ENCODE assay signal across 10 cellular contexts in genomic region chr5:179837076-179838011, GRCh38. TPM values are rescaled to one million over a fixed set of nuclear protein-coding genes. Genes with fewer than 3 reads are reported as not detected.
DNase-seq lines count a peak whose midpoint lies in the region; ATAC-seq, FAIRE-seq and TF ChIP-seq lines count a peak whose summit lies in the region.
"Had no signal": no experiment of that assay in that cellular context is flagged by ENCODE, and none has a peak within 500 bp of the region (broad histone marks: within the 10 kb centered on the region; RNA-seq: fewer than 3 reads in every experiment).

No MANE protein-coding gene starts in this region.

- H4K20me1 ChIP-seq in K562 (replicated peaks; ENCODE audit: control insufficient read depth, insufficient read depth, low read length), result peaks cover 4% of the 10 kb centered on the region; the same call in 1 of the 2 replicates

- H3K9me1 ChIP-seq in K562 (ENCODE audit: control insufficient read depth, insufficient read depth, low read length), result no peaks in the 10 kb centered on the region

- ATAC-seq in K562, result peak; percentile 15

- H3K27me3 ChIP-seq in K562 (ENCODE audit: control insufficient read depth in 2 of 2, insufficient read depth in 2 of 2, low read length in 2 of 2), result no peaks in the 10 kb centered on the region
- no peaks in the 10 kb centered on the region for H3K27me3 ChIP-seq in liver (ENCODE audit: control insufficient read depth in 4 of 4, insufficient read depth in 4 of 4, low read length in 3 of 4)
- H3K27me3 ChIP-seq: pancreas had no signal

- H3K4me1 Mint-ChIP-seq in activated naive CD4-positive, alpha-beta T cell treated with anti-CD3 and anti-CD28 coated beads, Interleukin-2, amount 50 U/mL, for 24 hours, result peaks cover 18% of the 10 kb centered on the region
- peaks cover 4% of the 10 kb centered on the region for H3K4me1 Mint-ChIP-seq in type B pancreatic cell (ENCODE audit: unreplicated experiment)

- H3K4me2 ChIP-seq in K562 (ENCODE audit: insufficient read depth, low read length), result no peak overlapping the region

- H3K4me3 ChIP-seq in K562 (no peak overlapping the region), liver (ENCODE audit: low read depth in 1 of 3, low read length in 3 of 3) (no peak overlapping the region), lower leg skin (ENCODE audit: low read depth, poor library complexity, severe bottlenecking) (no peak overlapping the region)
- H3K4me3 ChIP-seq: pancreas had no signal

- no peaks in the 10 kb centered on the region; the same call in 2 of the 3 replicates for H3K79me2 ChIP-seq in K562 (ENCODE audit: control insufficient read depth, insufficient read depth, low read length)

- H2AFZ ChIP-seq in K562 (ENCODE audit: low read depth, low read length), result no peak overlapping the region

- no peak for TF ChIP-seq EP300 in K562 (IDR thresholded peaks at IDR 0.05; ENCODE audit: low read length)

- TF ChIP-seq RAD21 in K562 (CRISPR knock-in tag; conservative IDR thresholded peaks at IDR 0.05 in 1 of 2, IDR thresholded peaks at IDR 0.05 in 1 of 2), result 0 out of 4 replicates have a peak, but pooled peaks of 1 of the 2 experiments have one; percentile 3
- no peak for TF ChIP-seq RAD21 in liver (IDR thresholded peaks at IDR 0.05)

- in situ Hi-C loops in K562 (cut with MboI), result no loop called here

- no peak for DNase-seq in activated naive CD4-positive, alpha-beta T cell treated with Interleukin-2 at 50 U/mL for 16 hours
- DNase-seq in K562 (ENCODE audit: extremely low read depth in 1 of 4, low spot score in 3 of 4) (no peak), type B pancreatic cell (ENCODE audit: extremely low spot score, unreplicated experiment) (no peak), lower leg skin (ENCODE audit: low spot score in 2 of 2) (no peak), NCI-H2171 treated with DMSO at 0.1 percent for 48 hours (lab: John Stamatoyannopoulos, UW) (no peak)
- no peak for DNase-seq in activated CD8-positive, alpha-beta memory T cell treated with anti-CD3 and anti-CD28 coated beads, Interleukin-2, amount 50 U/mL, for 48 hours

- POLR2A ChIA-PET in K562 (lab: Yijun Ruan, JAX), result interaction anchor here (0.6 to 2.9 kb wide), 9 partner anchors 9 to 992 kb away, joined by 3 to 17 read pairs (median 4); partner anchors contain the start of gene SQSTM1

- H3K36me3 ChIP-seq in K562 (ENCODE audit: control insufficient read depth, insufficient read depth, low read length) (peaks cover 70% of the 10 kb centered on the region), liver (ENCODE audit: control insufficient read depth in 4 of 4, insufficient read depth in 3 of 4, low read depth in 1 of 4, low read length in 3 of 4) (peaks cover 18 to 47% (median 41%) of the 10 kb centered on the region in 4 donors)

- peak; percentile 23 for FAIRE-seq in K562 (lab: Jason Lieb, UNC)
- FAIRE-seq: pancreas, urothelium cell line had no signal

- H3K27me3 Mint-ChIP-seq in activated naive CD4-positive, alpha-beta T cell treated with anti-CD3 and anti-CD28 coated beads, Interleukin-2, amount 50 U/mL, for 24 hours, result no peaks in the 10 kb centered on the region
- no peaks in the 10 kb centered on the region for H3K27me3 Mint-ChIP-seq in type B pancreatic cell

- TF ChIP-seq CTCF in K562 (IDR thresholded peaks at IDR 0.05 in 2 of 3, conservative IDR thresholded peaks at IDR 0.05 in 1 of 3; ENCODE audit: insufficient read depth in 2 of 3, low read depth in 1 of 3, low read length in 3 of 3) (no peak), liver (IDR thresholded peaks at IDR 0.05; ENCODE audit: low read depth, low read length, missing input control) (no peak), type B pancreatic cell (conservative IDR thresholded peaks at IDR 0.05) (no peak), lower leg skin (IDR thresholded peaks at IDR 0.05) (no peak)

- no peaks in the 10 kb centered on the region for H3K9me3 ChIP-seq in K562 (replicated peaks; ENCODE audit: control insufficient read depth, insufficient read depth, low read depth, low read length)
- no peaks in the 10 kb centered on the region for H3K9me3 ChIP-seq in liver (ENCODE audit: control insufficient read depth in 4 of 4, low read length in 3 of 4)
- H3K9me3 ChIP-seq: pancreas had no signal

- H3K9ac ChIP-seq in K562 (ENCODE audit: insufficient read depth in 1 of 2, low read depth in 2 of 2, low read length in 2 of 2) (no peak overlapping the region), liver (ENCODE audit: low read depth in 1 of 2, low read length in 2 of 2) (no peak overlapping the region)

- H3K9me3 Mint-ChIP-seq in activated naive CD4-positive, alpha-beta T cell treated with anti-CD3 and anti-CD28 coated beads, Interleukin-2, amount 50 U/mL, for 24 hours, result no peaks in the 10 kb centered on the region
- no peaks in the 10 kb centered on the region for H3K9me3 Mint-ChIP-seq in type B pancreatic cell

- H3K27ac Mint-ChIP-seq in activated naive CD4-positive, alpha-beta T cell treated with anti-CD3 and anti-CD28 coated beads, Interleukin-2, amount 50 U/mL, for 24 hours, result peak overlapping the region; percentile 90
- peak overlapping the region; percentile 91 for H3K27ac Mint-ChIP-seq in type B pancreatic cell

- H3K4me3 Mint-ChIP-seq in activated naive CD4-positive, alpha-beta T cell treated with anti-CD3 and anti-CD28 coated beads, Interleukin-2, amount 50 U/mL, for 24 hours, result peak overlapping the region; percentile 8
- H3K4me3 Mint-ChIP-seq in type B pancreatic cell, result peak overlapping the region; percentile 34

- no TSS peak for BruUV-seq in K562 (replicated peaks; lab: Mats Ljungman, UMichigan)

- CTCF ChIA-PET in K562 (lab: Yijun Ruan, JAX; ENCODE audit: low intra/inter-chr PET ratio), result interaction anchor here (0.7 to 0.9 kb wide), 2 partner anchors 74 to 1495 kb away, joined by 3 read pairs; no protein-coding TSS in a partner anchor

- H3K27ac ChIP-seq in K562 (ENCODE audit: extremely low read depth, low read depth, low read length) (peak overlapping the region; percentile 3; the same call in 1 of the 3 replicates), liver (ENCODE audit: low read depth in 1 of 2, low read length in 2 of 2) (peak overlapping the region; percentile 32 to 75)

- intact Hi-C loops in K562 (cut with micrococcal nuclease), result no loop called here
- intact Hi-C loops in lower leg skin (cut with DNase I; ENCODE audit: low total_unique reads), result no loop called here

- TF ChIP-seq POLR2A in K562 (conservative IDR thresholded peaks at IDR 0.05) (no peak; the same call in 1 of the 2 replicates), lower leg skin (IDR thresholded peaks at IDR 0.05) (no peak)

- H3K4me1 ChIP-seq in K562 (replicated peaks in 1 of 2; ENCODE audit: control insufficient read depth in 2 of 2, insufficient read depth in 2 of 2, low read length in 2 of 2), result peaks cover 0 to 17% of the 10 kb centered on the region in 2 experiments; a peak in 3 of 5 replicates
- peaks cover 5 to 45% (median 26%) of the 10 kb centered on the region in 4 donors for H3K4me1 ChIP-seq in liver (ENCODE audit: control insufficient read depth in 4 of 4, insufficient read depth in 4 of 4, low read length in 3 of 4)

- 89% methylated on average over 14 of the region's 15 CpGs for WGBS in K562 (ENCODE audit: insufficient coverage, low coverage, missing lambda C conversion rate)
- 87% methylated on average over 15 of the region's 15 CpGs for WGBS in liver
- WGBS in lower leg skin, 2 donors, result 83 to 89% methylated on average over 14 to 15 of the region's 15 CpGs

- peaks cover 19% of the 10 kb centered on the region for H3K36me3 Mint-ChIP-seq in activated naive CD4-positive, alpha-beta T cell treated with anti-CD3 and anti-CD28 coated beads, Interleukin-2, amount 50 U/mL, for 24 hours
- peaks cover 37% of the 10 kb centered on the region for H3K36me3 Mint-ChIP-seq in type B pancreatic cell

RNA-seq across cellular contexts. Expression of gene SQSTM1, which starts 16.6 kb away (rescaled TPM):
- total RNA-seq in K562 (2011; cell fraction: chromatin; rRNA removed; ENCODE audit: low replicate concordance), result 89.8 and 300 TPM in 2 replicates
- 389 and 414 TPM in 2 replicates for total RNA-seq in K562 (2011; cell fraction: nucleolus; rRNA removed)
- 172 and 183 TPM in 2 replicates for total RNA-seq in K562 (2011; cell fraction: nucleoplasm; rRNA removed)
- total RNA-seq in K562 (2014; rRNA removed), result 148 and 236 TPM in 2 replicates
- total RNA-seq in K562 (2014; rRNA removed; fragmentation: Illumina TruSeq; extraction: Trizol), result 32.0 and 37.6 TPM in 2 replicates
- total RNA-seq in K562 (2015; rRNA removed; fragmentation: Illumina TruSeq; extraction: Trizol), result 107 and 109 TPM in 2 replicates
- 148 and 151 TPM in 2 replicates for total RNA-seq in K562 (2021)
- polyA plus RNA-seq in K562 (2011; rRNA removed), result 44.8 and 45.2 TPM in 2 replicates
- 47.2 and 77.9 TPM in 2 replicates for polyA plus RNA-seq in K562 (2011; cell fraction: cytosol; rRNA removed)
- 132 and 257 TPM in 2 replicates for polyA plus RNA-seq in K562 (2011; cell fraction: nucleus; rRNA removed)
- 159 and 567 TPM in 2 replicates for polyA plus RNA-seq in K562 (2012)
- 75.0 and 79.8 TPM in 2 replicates for polyA plus RNA-seq in K562 (2014; fragmentation: Illumina TruSeq; extraction: Trizol)
- polyA plus RNA-seq in K562 (2014; fragmentation: Nextera tagmentation; extraction: Ambion mirVana), result 1 to 10 TPM; 5.6 to 8.2 TPM
- polyA plus RNA-seq in K562 (2014; rRNA removed), result 64.0 and 70.7 TPM in 2 replicates
- polyA minus RNA-seq in K562 (2011; rRNA and poly(A)+ RNA removed), result 25.0 and 34.0 TPM in 2 replicates
- polyA minus RNA-seq in K562 (2011; cell fraction: cytosol; rRNA and poly(A)+ RNA removed), result 82.1 and 107 TPM in 2 replicates
- 184 and 191 TPM in 2 replicates for polyA minus RNA-seq in K562 (2011; cell fraction: nucleus; rRNA and poly(A)+ RNA removed)
- total RNA-seq in liver, result 100 to 1,000 TPM; 127 to 208 TPM
- polyA plus RNA-seq in liver, result 100 to 1,000 TPM; 303 to 330 TPM
- 133 and 191 TPM in 2 replicates for total RNA-seq in type B pancreatic cell (ENCODE audit: low replicate concordance)
- total RNA-seq in lower leg skin, result 100 to 1,000 TPM; 263 to 508 (median 298) TPM

RNA-seq across cellular contexts. Expression of gene MRNIP, which starts 21.3 kb away (rescaled TPM):
- total RNA-seq in K562 (2011; cell fraction: chromatin; rRNA removed; ENCODE audit: low replicate concordance), result 168 and 262 TPM in 2 replicates
- 113 and 114 TPM in 2 replicates for total RNA-seq in K562 (2011; cell fraction: nucleolus; rRNA removed)
- total RNA-seq in K562 (2011; cell fraction: nucleoplasm; rRNA removed), result 118 and 124 TPM in 2 replicates
- 16.8 and 22.7 TPM in 2 replicates for total RNA-seq in K562 (2014; rRNA removed)
- total RNA-seq in K562 (2014; rRNA removed; fragmentation: Illumina TruSeq; extraction: Trizol), result 7.2 and 9.7 TPM in 2 replicates
- total RNA-seq in K562 (2015; rRNA removed; fragmentation: Illumina TruSeq; extraction: Trizol), result 10.4 and 12.2 TPM in 2 replicates
- 18.4 and 20.7 TPM in 2 replicates for total RNA-seq in K562 (2021)
- polyA plus RNA-seq in K562 (2011; rRNA removed), result 25.6 and 35.4 TPM in 2 replicates
- polyA plus RNA-seq in K562 (2011; cell fraction: cytosol; rRNA removed), result 18.4 and 20.1 TPM in 2 replicates
- polyA plus RNA-seq in K562 (2011; cell fraction: nucleus; rRNA removed), result 148 and 191 TPM in 2 replicates
- polyA plus RNA-seq in K562 (2012), result 18.9 and 21.4 TPM in 2 replicates
- 18.0 and 18.5 TPM in 2 replicates for polyA plus RNA-seq in K562 (2014; fragmentation: Illumina TruSeq; extraction: Trizol)
- polyA plus RNA-seq in K562 (2014; fragmentation: Nextera tagmentation; extraction: Ambion mirVana), result 1 to 10 TPM; 3.6 to 6.2 TPM
- 39.0 and 42.7 TPM in 2 replicates for polyA plus RNA-seq in K562 (2014; rRNA removed)
- polyA minus RNA-seq in K562 (2011; rRNA and poly(A)+ RNA removed), result 8.8 and 10.6 TPM in 2 replicates
- 5.3 and 8.0 TPM in 2 replicates for polyA minus RNA-seq in K562 (2011; cell fraction: cytosol; rRNA and poly(A)+ RNA removed)
- 21.1 and 26.9 TPM in 2 replicates for polyA minus RNA-seq in K562 (2011; cell fraction: nucleus; rRNA and poly(A)+ RNA removed)
- 10 to 100 TPM in 1 of 2 donors, 1 to 10 TPM in 1; 5.4 to 12.0 TPM for total RNA-seq in liver
- polyA plus RNA-seq in liver, result 1 to 10 TPM; 7.1 to 7.6 TPM
- 31.1 and 47.6 TPM in 2 replicates for total RNA-seq in type B pancreatic cell (ENCODE audit: low replicate concordance)
- 10 to 100 TPM; 13.7 to 44.9 (median 26.5) TPM for total RNA-seq in lower leg skin

RNA-seq across cellular contexts. Expression of gene MGAT4B, which starts 30.7 kb away (rescaled TPM):
- 133 and 442 TPM in 2 replicates for total RNA-seq in K562 (2011; cell fraction: chromatin; rRNA removed; ENCODE audit: low replicate concordance)
- total RNA-seq in K562 (2011; cell fraction: nucleolus; rRNA removed), result 330 and 396 TPM in 2 replicates
- 200 and 206 TPM in 2 replicates for total RNA-seq in K562 (2011; cell fraction: nucleoplasm; rRNA removed)
- total RNA-seq in K562 (2014; rRNA removed), result 75.4 and 97.9 TPM in 2 replicates
- total RNA-seq in K562 (2014; rRNA removed; fragmentation: Illumina TruSeq; extraction: Trizol), result 53.9 and 64.8 TPM in 2 replicates
- 62.2 and 64.4 TPM in 2 replicates for total RNA-seq in K562 (2015; rRNA removed; fragmentation: Illumina TruSeq; extraction: Trizol)
- total RNA-seq in K562 (2021), result 120 and 133 TPM in 2 replicates
- polyA plus RNA-seq in K562 (2011; rRNA removed), result 77.2 and 79.8 TPM in 2 replicates
- 88.2 and 150 TPM in 2 replicates for polyA plus RNA-seq in K562 (2011; cell fraction: cytosol; rRNA removed)
- 249 and 384 TPM in 2 replicates for polyA plus RNA-seq in K562 (2011; cell fraction: nucleus; rRNA removed)
- polyA plus RNA-seq in K562 (2012), result 107 and 152 TPM in 2 replicates
- 80.2 and 90.3 TPM in 2 replicates for polyA plus RNA-seq in K562 (2014; fragmentation: Illumina TruSeq; extraction: Trizol)
- polyA plus RNA-seq in K562 (2014; fragmentation: Nextera tagmentation; extraction: Ambion mirVana), result under 1 TPM; 0.34 to 0.37 TPM
- polyA plus RNA-seq in K562 (2014; rRNA removed), result 75.9 and 88.5 TPM in 2 replicates
- 44.9 and 70.3 TPM in 2 replicates for polyA minus RNA-seq in K562 (2011; rRNA and poly(A)+ RNA removed)
- 77.2 and 90.7 TPM in 2 replicates for polyA minus RNA-seq in K562 (2011; cell fraction: cytosol; rRNA and poly(A)+ RNA removed)
- 113 and 122 TPM in 2 replicates for polyA minus RNA-seq in K562 (2011; cell fraction: nucleus; rRNA and poly(A)+ RNA removed)
- 100 to 1,000 TPM in 1 of 2 donors, 10 to 100 TPM in 1; 42.0 to 120 TPM for total RNA-seq in liver
- 100 to 1,000 TPM in 1 of 2 donors, 10 to 100 TPM in 1; 47.8 to 156 TPM for polyA plus RNA-seq in liver
- 169 and 211 TPM in 2 replicates for total RNA-seq in type B pancreatic cell (ENCODE audit: low replicate concordance)
- 100 to 1,000 TPM in 2 of 4 donors, 10 to 100 TPM in 2; 86.3 to 113 (median 101) TPM for total RNA-seq in lower leg skin

RNA-seq across cellular contexts. Expression of gene LTC4S, which starts 43.6 kb away (rescaled TPM):
- total RNA-seq in K562 (2011; cell fraction: chromatin; rRNA removed; ENCODE audit: low replicate concordance), result 0.90 TPM in 1 of 2 replicates, not detected in the other
- 0.83 and 1.1 TPM in 2 replicates for total RNA-seq in K562 (2011; cell fraction: nucleolus; rRNA removed)
- not detected in 2 replicates for total RNA-seq in K562 (2011; cell fraction: nucleoplasm; rRNA removed)
- total RNA-seq in K562 (2014; rRNA removed) (0.77 TPM in 1 of 2 replicates, not detected in the other), K562 (2014; rRNA removed; fragmentation: Illumina TruSeq; extraction: Trizol) (not detected in 2 replicates), K562 (2015; rRNA removed; fragmentation: Illumina TruSeq; extraction: Trizol) (not detected in 2 replicates), K562 (2021) (0.51 and 0.75 TPM in 2 replicates), liver (1 to 10 TPM; 1.3 to 1.8 TPM), type B pancreatic cell (ENCODE audit: low replicate concordance) (4.0 and 6.5 TPM in 2 replicates), lower leg skin (10 to 100 TPM in 2 of 4 donors, 1 to 10 TPM in 2; 3.5 to 14.8 (median 9.6) TPM)
- polyA plus RNA-seq in K562 (2011; rRNA removed) (not detected in 2 replicates), K562 (2014; fragmentation: Illumina TruSeq; extraction: Trizol) (not detected in 2 replicates), K562 (2014; fragmentation: Nextera tagmentation; extraction: Ambion mirVana) (not detected), K562 (2014; rRNA removed) (0.17 TPM in 1 of 2 replicates, not detected in the other), liver (1 to 10 TPM; 2.4 to 3.3 TPM)
- not detected in 2 replicates for polyA plus RNA-seq in K562 (2011; cell fraction: cytosol; rRNA removed)
- polyA plus RNA-seq in K562 (2011; cell fraction: nucleus; rRNA removed), result 0.65 and 0.75 TPM in 2 replicates
- 0.47 TPM in 1 of 2 replicates, not detected in the other for polyA plus RNA-seq in K562 (2012)
- polyA minus RNA-seq in K562 (2011; rRNA and poly(A)+ RNA removed), result not detected in 2 replicates
- not detected in 2 replicates for polyA minus RNA-seq in K562 (2011; cell fraction: cytosol; rRNA and poly(A)+ RNA removed)
- not detected in 2 replicates for polyA minus RNA-seq in K562 (2011; cell fraction: nucleus; rRNA and poly(A)+ RNA removed)
